Comparison of ENCODE assay signal across 26 cellular contexts in genomic region chr10:128701381-128701780, GRCh38.
DNase-seq lines count a peak whose midpoint lies in the region; ATAC-seq and TF ChIP-seq lines count a peak whose summit lies in the region.
"Had no signal": no experiment of that assay in that cellular context is flagged by ENCODE, and none has a peak within 500 bp of the region (broad histone marks: within the 10 kb centered on the region; RNA-seq: fewer than 3 reads in every experiment).

No MANE protein-coding gene starts in this region.

- ATAC-seq in natural killer cell treated with Interleukin-12 subunit alpha and Interleukin-12 subunit beta and Interleukin-15 and Interleukin-18, amount 100 ng/mL, for 72 hours: peak; percentile 27 to 56
- ATAC-seq in natural killer cell: no peak
- ATAC-seq in aorta (ENCODE audit: low FRiP score): no peak
- ATAC-seq: A549, GM12878 had no signal

- intact Hi-C loops in natural killer cell (cut with micrococcal nuclease) (no loop called here), A673 (cut with micrococcal nuclease; ENCODE audit: unreplicated experiment) (no loop called here), aorta (cut with DNase I) (no loop called here)

- H3K4me1 Mint-ChIP-seq in natural killer cell treated with Interleukin-12 subunit alpha and Interleukin-12 subunit beta and Interleukin-15 and Interleukin-18, amount 100 ng/mL, for 72 hours (ENCODE audit: low read depth in 2 of 2): no peaks in the 10 kb centered on the region
- no peaks in the 10 kb centered on the region for H3K4me1 Mint-ChIP-seq in natural killer cell
- H3K4me1 Mint-ChIP-seq in neural crest cell: no peaks in the 10 kb centered on the region
- H3K4me1 Mint-ChIP-seq: CD14-positive monocyte; CD4-positive, alpha-beta memory T cell; CD4-positive, CD25-positive, alpha-beta regulatory T cell; CD8-positive, alpha-beta memory T cell had no signal

- H3K9me3 Mint-ChIP-seq in natural killer cell treated with Interleukin-12 subunit alpha and Interleukin-12 subunit beta and Interleukin-15 and Interleukin-18, amount 100 ng/mL, for 72 hours: no peaks in the 10 kb centered on the region
- H3K9me3 Mint-ChIP-seq in natural killer cell (no peaks in the 10 kb centered on the region), neural crest cell (no peaks in the 10 kb centered on the region)

- H3K36me3 Mint-ChIP-seq in natural killer cell treated with Interleukin-12 subunit alpha and Interleukin-12 subunit beta and Interleukin-15 and Interleukin-18, amount 100 ng/mL, for 72 hours: no peaks in the 10 kb centered on the region
- no peaks in the 10 kb centered on the region for H3K36me3 Mint-ChIP-seq in natural killer cell
- H3K36me3 Mint-ChIP-seq in neural crest cell (ENCODE audit: low read depth): no peaks in the 10 kb centered on the region
- H3K36me3 Mint-ChIP-seq: CD14-positive monocyte; CD4-positive, alpha-beta memory T cell; CD4-positive, CD25-positive, alpha-beta regulatory T cell; CD8-positive, alpha-beta memory T cell had no signal

- no peak for TF ChIP-seq CTCF in natural killer cell (IDR thresholded peaks at IDR 0.05)
- no peak for TF ChIP-seq CTCF in neural crest cell (conservative IDR thresholded peaks at IDR 0.05)
- no peak for TF ChIP-seq CTCF in A673 (conservative IDR thresholded peaks at IDR 0.05; ENCODE audit: low read depth, low read length)

- H3K27ac Mint-ChIP-seq in natural killer cell treated with Interleukin-12 subunit alpha and Interleukin-12 subunit beta and Interleukin-15 and Interleukin-18, amount 100 ng/mL, for 72 hours: no peak overlapping the region
- H3K27ac Mint-ChIP-seq in natural killer cell (no peak overlapping the region), neural crest cell (ENCODE audit: unreplicated experiment) (peak overlapping the region; percentile 84)
- H3K27ac Mint-ChIP-seq: CD14-positive monocyte; CD4-positive, alpha-beta memory T cell; CD4-positive, CD25-positive, alpha-beta regulatory T cell; CD8-positive, alpha-beta memory T cell had no signal

- no peak for DNase-seq in natural killer cell treated with Interleukin-12 subunit alpha and Interleukin-12 subunit beta and Interleukin-15 and Interleukin-18, amount 100 ng/mL, for 72 hours (ENCODE audit: low spot score)
- DNase-seq in natural killer cell (no peak), islet precursor cell (peak; percentile 37), neural crest cell (ENCODE audit: low read depth, low spot score) (no peak), A673 (ENCODE audit: low spot score) (no peak), SHP77 (lab: John Stamatoyannopoulos, UW) (no peak), aorta (no peak)
- DNase-seq: ACHN; BE2C; C1 segment of cervical spinal cord; CD4-positive, alpha-beta memory T cell; CD4-positive, CD25-positive, alpha-beta regulatory T cell; CD8-positive, alpha-beta memory T cell; COR-L47; DMS 273 treated with DMSO at 0.1 percent for 48 hours; DMS153; DMS53; DMS79; DND-41; EL; GDM1 had no signal

- CTCF ChIA-PET in A673 (lab: Charles Lee): no interaction called here

- H3K36me3 ChIP-seq in A673 (ENCODE audit: insufficient read depth, low read length, poor library complexity, severe bottlenecking) (no peaks in the 10 kb centered on the region), aorta (ENCODE audit: control insufficient read depth in 1 of 2, insufficient read depth in 2 of 2, low read length in 1 of 2) (no peaks in the 10 kb centered on the region)
- H3K36me3 ChIP-seq: BE2C, BLaER1 had no signal

- BruUV-seq in A673 (replicated peaks; lab: Mats Ljungman, UMichigan): no TSS peak

- H3K27me3 ChIP-seq in A673 (replicated peaks; ENCODE audit: insufficient read depth, low read depth, low read length, poor library complexity) (peaks cover 49% of the 10 kb centered on the region), aorta (ENCODE audit: control insufficient read depth in 1 of 2, insufficient read depth in 2 of 2, low read length in 1 of 2) (no peaks in the 10 kb centered on the region)
- H3K27me3 ChIP-seq: BE2C, BLaER1 had no signal

- H3K27ac ChIP-seq in A673 (ENCODE audit: low read depth, low read length, poor library complexity, severe bottlenecking): no peak overlapping the region
- H3K27ac ChIP-seq in aorta (ENCODE audit: low read depth in 1 of 2, low read length in 2 of 2): no peak overlapping the region
- H3K27ac ChIP-seq: 22Rv1, A549, BLaER1 had no signal

- no peak overlapping the region for H3K4me3 Mint-ChIP-seq in natural killer cell treated with Interleukin-12 subunit alpha and Interleukin-12 subunit beta and Interleukin-15 and Interleukin-18, amount 100 ng/mL, for 72 hours
- H3K4me3 Mint-ChIP-seq in natural killer cell: no peak overlapping the region
- H3K4me3 Mint-ChIP-seq in neural crest cell: no peak overlapping the region
- H3K4me3 Mint-ChIP-seq: CD14-positive monocyte; CD4-positive, alpha-beta memory T cell; CD4-positive, CD25-positive, alpha-beta regulatory T cell; CD8-positive, alpha-beta memory T cell had no signal

- H3K27me3 Mint-ChIP-seq in natural killer cell treated with Interleukin-12 subunit alpha and Interleukin-12 subunit beta and Interleukin-15 and Interleukin-18, amount 100 ng/mL, for 72 hours: peaks cover 15 to 17% of the 10 kb centered on the region in 2 donors
- H3K27me3 Mint-ChIP-seq in natural killer cell (ENCODE audit: low read depth in 2 of 2) (peaks cover 12 to 25% of the 10 kb centered on the region in 2 donors), neural crest cell (ENCODE audit: low read depth) (peaks cover 7% of the 10 kb centered on the region)
- H3K27me3 Mint-ChIP-seq: CD8-positive, alpha-beta memory T cell had no signal

- 29 to 44% methylated on average over 4 of the region's 4 CpGs for WGBS in aorta, 2 donors

- H3K4me3 ChIP-seq in A673 (ENCODE audit: low read depth, low read length, poor library complexity, severe bottlenecking) (no peak overlapping the region), aorta (ENCODE audit: low read length in 2 of 2) (no peak overlapping the region)
- H3K4me3 ChIP-seq: A549, BLaER1, GM12878 had no signal

- H3K9me3 ChIP-seq in A673 (ENCODE audit: low read depth, low read length, poor library complexity, severe bottlenecking): no peaks in the 10 kb centered on the region
- peaks cover 2% of the 10 kb centered on the region for H3K9me3 ChIP-seq in aorta (ENCODE audit: control insufficient read depth, low read length)
- H3K9me3 ChIP-seq: A549, BE2C, BLaER1 had no signal

- POLR2A ChIA-PET in A673 (lab: Charles Lee; ENCODE audit: low non-redundant PET): no interaction called here

- H3K4me1 ChIP-seq in A673 (ENCODE audit: insufficient read depth, low read length, poor library complexity, severe bottlenecking) (no peaks in the 10 kb centered on the region), aorta (ENCODE audit: control insufficient read depth in 1 of 2, insufficient read depth in 2 of 2, low read length in 2 of 2) (no peaks in the 10 kb centered on the region)
- H3K4me1 ChIP-seq: A549, BE2C had no signal

Comparison
In these comparisons a context has a peak if more than half of its experiments do, and no peak if none do; other contexts are left out.
1. ATAC-seq: peak in natural killer cell treated with Interleukin-12 subunit alpha and Interleukin-12 subunit beta and Interleukin-15 and Interleukin-18, amount 100 ng/mL, for 72 hours (2 of 2); none in natural killer cell (0 of 3) and aorta (single experiment).